In the genomic region with DNA sequence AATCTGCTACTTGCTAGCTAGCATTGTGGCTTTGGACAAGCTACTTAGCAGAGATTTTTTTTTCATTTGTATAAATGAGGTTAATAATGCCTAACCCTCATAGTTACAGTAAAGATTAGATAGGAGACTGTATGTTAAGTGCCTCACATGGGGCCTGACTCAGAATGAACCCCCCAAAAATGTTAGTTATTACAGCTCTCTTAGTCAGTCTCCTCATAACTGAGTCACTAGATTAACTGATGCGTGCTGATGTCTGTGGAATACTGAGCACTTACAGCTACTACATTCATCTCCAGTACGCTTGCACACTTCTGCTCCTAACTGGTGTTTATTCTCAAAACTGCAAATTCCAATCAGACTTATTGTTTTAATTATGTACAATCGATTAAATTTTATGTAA, we compare ENCODE assay signal across 20 cellular contexts.
A peak's percentile ranks its signal among the peaks of the same experiment; 100 is the strongest.
DNase-seq lines count a peak whose midpoint lies in the region; ATAC-seq, FAIRE-seq and TF ChIP-seq lines count a peak whose summit lies in the region.
"Had no signal": no experiment of that assay in that cellular context is flagged by ENCODE, and none has a peak within 500 bp of the region (broad histone marks: within the 10 kb centered on the region; RNA-seq: fewer than 3 reads in every experiment).

No MANE protein-coding gene starts in this region.

- H3K36me3 Mint-ChIP-seq in activated naive CD4-positive, alpha-beta T cell treated with anti-CD3 and anti-CD28 coated beads for 36 hours (ENCODE audit: low read depth): no peaks in the 10 kb centered on the region
- H3K36me3 Mint-ChIP-seq: natural killer cell had no signal

- H3K9me3 ChIP-seq in sigmoid colon: no peaks in the 10 kb centered on the region
- H3K9me3 ChIP-seq: thyroid gland had no signal

- H3K9me3 Mint-ChIP-seq in activated naive CD4-positive, alpha-beta T cell treated with anti-CD3 and anti-CD28 coated beads for 36 hours: no peaks in the 10 kb centered on the region
- H3K9me3 Mint-ChIP-seq: natural killer cell had no signal

- 82 to 87% methylated on average over 3 of the region's 3 CpGs for WGBS in sigmoid colon, 2 donors

- TF ChIP-seq EP300 in sigmoid colon (IDR thresholded peaks at IDR 0.05): no peak

- intact Hi-C loops in activated naive CD4-positive, alpha-beta T cell treated with anti-CD3 and anti-CD28 coated beads for 36 hours (cut with micrococcal nuclease): no loop called here
- intact Hi-C loops in sigmoid colon (cut with DNase I): no loop called here

- H3K4me1 ChIP-seq in sigmoid colon: no peaks in the 10 kb centered on the region
- H3K4me1 ChIP-seq: thyroid gland had no signal

- FAIRE-seq in RCC 7860 (lab: Jason Lieb, UNC): peak; percentile 99
- FAIRE-seq: GM19239, H1, islet of Langerhans had no signal

- H3K4me3 Mint-ChIP-seq in activated naive CD4-positive, alpha-beta T cell treated with anti-CD3 and anti-CD28 coated beads for 36 hours: no peak overlapping the region
- H3K4me3 Mint-ChIP-seq: natural killer cell had no signal

- H3K4me3 ChIP-seq in retinal pigment epithelial cell (ENCODE audit: low read length) (no peak overlapping the region), sigmoid colon (no peak overlapping the region)
- H3K4me3 ChIP-seq: cardiac muscle cell, thyroid gland had no signal

- no peaks in the 10 kb centered on the region for H3K27me3 ChIP-seq in sigmoid colon
- H3K27me3 ChIP-seq: cardiac muscle cell, thyroid gland had no signal

- H3K36me3 ChIP-seq in sigmoid colon: no peaks in the 10 kb centered on the region
- H3K36me3 ChIP-seq: cardiac muscle cell, thyroid gland had no signal

- TF ChIP-seq POLR2A in sigmoid colon (IDR thresholded peaks at IDR 0.05): no peak

- H3K27ac ChIP-seq in epithelial cell of prostate (peak overlapping the region; percentile 6), substantia nigra (ENCODE audit: low read depth, low read length, poor library complexity, severe bottlenecking) (no peak overlapping the region), sigmoid colon (no peak overlapping the region)
- H3K27ac ChIP-seq: cardiac muscle cell, thyroid gland had no signal

- no peak for TF ChIP-seq CTCF in retinal pigment epithelial cell (conservative IDR thresholded peaks at IDR 0.05; ENCODE audit: low read depth, low read length)
- no peak for TF ChIP-seq CTCF in sigmoid colon (IDR thresholded peaks at IDR 0.05)

- DNase-seq in GM04504 (ENCODE audit: low read depth) (peak; percentile 58), RCC 7860 (ENCODE audit: low spot score) (peak; percentile 88), epithelial cell of prostate (ENCODE audit: low read depth, low spot score) (peak; percentile 37), retinal pigment epithelial cell (ENCODE audit: low read depth) (peak; percentile 97), substantia nigra (lab: John Stamatoyannopoulos, UW) (no peak), sigmoid colon (no peak)
- no peak for DNase-seq in activated naive CD4-positive, alpha-beta T cell treated with anti-CD3 and anti-CD28 coated beads for 36 hours
- DNase-seq: activated CD4-positive, alpha-beta T cell treated with anti-CD3 and anti-CD28 coated beads for 48 hours; activated T-cell treated with anti-CD3 and anti-CD28 coated beads, Interleukin-2, amount 50 U/mL, for 48 hours; foreskin melanocyte; natural killer cell; NCI-H1694; NK-92 treated with Interleukin-12 subunit alpha and Interleukin-12 subunit beta, amount 100 ng/mL, for 24 hours; SW 1271; thyroid gland had no signal

- CTCF ChIA-PET in activated naive CD4-positive, alpha-beta T cell treated with anti-CD3 and anti-CD28 coated beads for 36 hours (lab: Charles Lee): interaction anchor here (0.6 kb wide), 1 partner anchor 642 kb away, joined by 3 read pairs; no protein-coding TSS in a partner anchor

- no peak for ATAC-seq in HG02840 (IDR thresholded peaks at IDR 0.05; ENCODE audit: low FRiP score, unreplicated experiment)
- ATAC-seq: natural killer cell had no signal

- no peaks in the 10 kb centered on the region for H3K27me3 Mint-ChIP-seq in activated naive CD4-positive, alpha-beta T cell treated with anti-CD3 and anti-CD28 coated beads for 36 hours (ENCODE audit: low read depth)

- no peaks in the 10 kb centered on the region for H3K4me1 Mint-ChIP-seq in activated naive CD4-positive, alpha-beta T cell treated with anti-CD3 and anti-CD28 coated beads for 36 hours (ENCODE audit: low read depth)
- H3K4me1 Mint-ChIP-seq: natural killer cell had no signal

- no peak overlapping the region for H3K27ac Mint-ChIP-seq in activated naive CD4-positive, alpha-beta T cell treated with anti-CD3 and anti-CD28 coated beads for 36 hours
- H3K27ac Mint-ChIP-seq: natural killer cell had no signal

Comparison
In these comparisons a context has a peak if more than half of its experiments do, and no peak if none do; other contexts are left out.
1. DNase-seq: peak in GM04504 (single experiment), RCC 7860 (single experiment), epithelial cell of prostate (single experiment) and retinal pigment epithelial cell (single experiment); none in activated naive CD4-positive, alpha-beta T cell treated with anti-CD3 and anti-CD28 coated beads for 36 hours (single experiment), substantia nigra (0 of 49) and sigmoid colon (single experiment).